Comparison of ENCODE assay signal across 8 cellular contexts in genomic region chr1:31583995-31584868, GRCh38. TPM values are rescaled to one million over a fixed set of nuclear protein-coding genes. Genes with fewer than 3 reads are reported as not detected.
DNase-seq lines count a peak whose midpoint lies in the region; ATAC-seq, FAIRE-seq and TF ChIP-seq lines count a peak whose summit lies in the region.
"Had no signal": no experiment of that assay in that cellular context is flagged by ENCODE, and none has a peak within 500 bp of the region (broad histone marks: within the 10 kb centered on the region; RNA-seq: fewer than 3 reads in every experiment).

No MANE protein-coding gene starts in this region.

- no peak overlapping the region for H3K27ac Mint-ChIP-seq in activated T-helper 1 cell treated with anti-CD3 and anti-CD28 coated beads, Interleukin-12 subunit alpha, Interleukin-12 subunit beta, Interleukin-2, Interleukin-4 antibody, amounts not matched to agents 30 ng/mL and 10 ng/mL and 1 ng/mL, durations not matched to agents 14 hours and 24 hours and 36 hours

- H3K4me3 ChIP-seq in transverse colon (no peak overlapping the region), small intestine (ENCODE audit: low read depth in 1 of 2, low read length in 2 of 2) (no peak overlapping the region)

- H3K36me3 Mint-ChIP-seq in activated T-helper 1 cell treated with anti-CD3 and anti-CD28 coated beads, Interleukin-12 subunit alpha, Interleukin-12 subunit beta, Interleukin-2, Interleukin-4 antibody, amounts not matched to agents 30 ng/mL and 10 ng/mL and 1 ng/mL, durations not matched to agents 14 hours and 24 hours and 36 hours (ENCODE audit: low read depth), result no peaks in the 10 kb centered on the region

- H3K4me1 ChIP-seq in transverse colon (peaks cover 49 to 83% (median 76%) of the 10 kb centered on the region in 4 donors), small intestine (ENCODE audit: control insufficient read depth in 2 of 2, insufficient read depth in 1 of 2, low read depth in 1 of 2, low read length in 1 of 2) (peaks cover 0 to 5% of the 10 kb centered on the region in 2 donors)

- no peaks in the 10 kb centered on the region for H3K9me3 Mint-ChIP-seq in activated T-helper 1 cell treated with anti-CD3 and anti-CD28 coated beads, Interleukin-12 subunit alpha, Interleukin-12 subunit beta, Interleukin-2, Interleukin-4 antibody, amounts not matched to agents 30 ng/mL and 10 ng/mL and 1 ng/mL, durations not matched to agents 14 hours and 24 hours and 36 hours

- FAIRE-seq in small intestine (lab: Jason Lieb, UNC), result no peak
- FAIRE-seq: colon had no signal

- intact Hi-C loops in transverse colon (cut with DNase I; ENCODE audit: low total_unique reads), result no loop called here
- intact Hi-C loops in activated T-helper 1 cell treated with anti-CD3 and anti-CD28 coated beads, Interleukin-12 subunit alpha, Interleukin-12 subunit beta, Interleukin-2, Interleukin-4 antibody, amounts not matched to agents 30 ng/mL and 10 ng/mL and 1 ng/mL, durations not matched to agents 14 hours and 24 hours and 36 hours (cut with micrococcal nuclease), result no loop called here

- in situ Hi-C loops in transverse colon (cut with MboI; ENCODE audit: low pct_ligation_motif_present in 1 of 4, low pct_unique_long_range_greater_than_20kb in 1 of 4, low sequenced_read_pairs in 3 of 4), result no loop called here

- H3K27ac ChIP-seq in caudate nucleus (ENCODE audit: low read depth, low read length) (peak overlapping the region; percentile 68), transverse colon (peak overlapping the region; percentile 89 to 93 (median 92)), small intestine (ENCODE audit: low read depth in 1 of 2, low read length in 1 of 2) (peak overlapping the region in 1 of 2 donors; percentile 65)

- TF ChIP-seq EP300 in transverse colon (IDR thresholded peaks at IDR 0.05; ENCODE audit: low read depth), result no peak

- no peaks in the 10 kb centered on the region for H3K4me1 Mint-ChIP-seq in activated T-helper 1 cell treated with anti-CD3 and anti-CD28 coated beads, Interleukin-12 subunit alpha, Interleukin-12 subunit beta, Interleukin-2, Interleukin-4 antibody, amounts not matched to agents 30 ng/mL and 10 ng/mL and 1 ng/mL, durations not matched to agents 14 hours and 24 hours and 36 hours (ENCODE audit: low read depth)

- 56% methylated on average over 13 of the region's 13 CpGs; no CpG with 5 or more reads in 1 of the 2 donors for WGBS in transverse colon (ENCODE audit: low coverage in 1 of 2), 2 donors
- 57 to 66% (median 60%) methylated on average over 12 to 13 of the region's 13 CpGs for WGBS in small intestine, 3 donors

- peaks cover 6% of the 10 kb centered on the region for H3K27me3 Mint-ChIP-seq in activated T-helper 1 cell treated with anti-CD3 and anti-CD28 coated beads, Interleukin-12 subunit alpha, Interleukin-12 subunit beta, Interleukin-2, Interleukin-4 antibody, amounts not matched to agents 30 ng/mL and 10 ng/mL and 1 ng/mL, durations not matched to agents 14 hours and 24 hours and 36 hours (ENCODE audit: insufficient read depth)

- DNase-seq in NCI-H146 treated with DMSO at 0.1 percent for 48 hours (lab: John Stamatoyannopoulos, UW; ENCODE audit: unreplicated experiment) (peak; percentile 40), caudate nucleus (lab: John Stamatoyannopoulos, UW) (peak in 7 of 61 donors; percentile 6 to 42 (median 9)), left lobe of liver (ENCODE audit: low spot score) (peak; percentile 75), transverse colon (peak; percentile 72), small intestine (no peak), CD1c-positive myeloid dendritic cell (ENCODE audit: extremely low spot score) (no peak)
- DNase-seq in activated T-helper 1 cell treated with anti-CD3 and anti-CD28 coated beads, Interleukin-12 subunit alpha, Interleukin-12 subunit beta, Interleukin-2, Interleukin-4 antibody, amounts not matched to agents 30 ng/mL and 10 ng/mL and 1 ng/mL, durations not matched to agents 14 hours and 24 hours and 36 hours (ENCODE audit: low spot score), result no peak

- ATAC-seq in left lobe of liver, result peak; percentile 58

- no peaks in the 10 kb centered on the region for H3K36me3 ChIP-seq in transverse colon
- H3K36me3 ChIP-seq in small intestine (ENCODE audit: control insufficient read depth in 2 of 2, insufficient read depth in 2 of 2, low read length in 2 of 2), result no peaks in the 10 kb centered on the region

- TF ChIP-seq POLR2A in transverse colon (IDR thresholded peaks at IDR 0.05), result no peak

- H3K9me3 ChIP-seq in transverse colon (no peaks in the 10 kb centered on the region), small intestine (ENCODE audit: control insufficient read depth, low read depth) (no peaks in the 10 kb centered on the region)

- TF ChIP-seq CTCF in transverse colon (IDR thresholded peaks at IDR 0.05), result no peak

- no peak overlapping the region for H3K4me3 Mint-ChIP-seq in activated T-helper 1 cell treated with anti-CD3 and anti-CD28 coated beads, Interleukin-12 subunit alpha, Interleukin-12 subunit beta, Interleukin-2, Interleukin-4 antibody, amounts not matched to agents 30 ng/mL and 10 ng/mL and 1 ng/mL, durations not matched to agents 14 hours and 24 hours and 36 hours

- no peaks in the 10 kb centered on the region for H3K27me3 ChIP-seq in transverse colon
- no peaks in the 10 kb centered on the region for H3K27me3 ChIP-seq in small intestine (ENCODE audit: control insufficient read depth in 2 of 2, insufficient read depth in 2 of 2, low read length in 2 of 2)

RNA-seq across cellular contexts. Expression of gene TINAGL1, which starts 7.9 kb away (rescaled TPM):
- total RNA-seq in left lobe of liver (12.0 TPM), transverse colon (100 to 1,000 TPM; 229 to 300 (median 272) TPM)
- polyA plus RNA-seq in small intestine, result 10 to 100 TPM; 34.9 to 92.3 (median 44.5) TPM
- total RNA-seq in activated T-helper 1 cell treated with anti-CD3 and anti-CD28 coated beads, Interleukin-12 subunit alpha, Interleukin-12 subunit beta, Interleukin-2, Interleukin-4 antibody, amounts not matched to agents 30 ng/mL and 10 ng/mL and 1 ng/mL, durations not matched to agents 14 hours and 24 hours and 36 hours, result not detected in 2 replicates

RNA-seq across cellular contexts. Expression of gene HCRTR1, which starts 33.3 kb away (rescaled TPM):
- total RNA-seq in left lobe of liver, result not detected
- total RNA-seq in transverse colon, result under 1 TPM in 1 of 4 donors, not detected in 3; 0.48 TPM
- polyA plus RNA-seq in small intestine, result under 1 TPM in 1 of 3 donors, not detected in 2; 0.06 TPM
- total RNA-seq in activated T-helper 1 cell treated with anti-CD3 and anti-CD28 coated beads, Interleukin-12 subunit alpha, Interleukin-12 subunit beta, Interleukin-2, Interleukin-4 antibody, amounts not matched to agents 30 ng/mL and 10 ng/mL and 1 ng/mL, durations not matched to agents 14 hours and 24 hours and 36 hours, result not detected in 2 replicates

Comparison
In these comparisons a context has a peak if more than half of its experiments do, and no peak if none do; other contexts are left out.
1. DNase-seq: peak in NCI-H146 treated with DMSO at 0.1 percent for 48 hours (single experiment), left lobe of liver (single experiment) and transverse colon (single experiment); none in small intestine (single experiment), activated T-helper 1 cell treated with anti-CD3 and anti-CD28 coated beads, Interleukin-12 subunit alpha, Interleukin-12 subunit beta, Interleukin-2, Interleukin-4 antibody, amounts not matched to agents 30 ng/mL and 10 ng/mL and 1 ng/mL, durations not matched to agents 14 hours and 24 hours and 36 hours (single experiment) and CD1c-positive myeloid dendritic cell (single experiment).
2. RNA of gene TINAGL1, which starts 7.9 kb away (total RNA-seq): 229 to 300 TPM in transverse colon; 12.0 TPM in left lobe of liver (single experiment) and not detected in activated T-helper 1 cell treated with anti-CD3 and anti-CD28 coated beads, Interleukin-12 subunit alpha, Interleukin-12 subunit beta, Interleukin-2, Interleukin-4 antibody, amounts not matched to agents 30 ng/mL and 10 ng/mL and 1 ng/mL, durations not matched to agents 14 hours and 24 hours and 36 hours; every median in the first group is over 10 times any median in the second.